8 cellular contexts compared by ENCODE assay signal in the genomic region with DNA sequence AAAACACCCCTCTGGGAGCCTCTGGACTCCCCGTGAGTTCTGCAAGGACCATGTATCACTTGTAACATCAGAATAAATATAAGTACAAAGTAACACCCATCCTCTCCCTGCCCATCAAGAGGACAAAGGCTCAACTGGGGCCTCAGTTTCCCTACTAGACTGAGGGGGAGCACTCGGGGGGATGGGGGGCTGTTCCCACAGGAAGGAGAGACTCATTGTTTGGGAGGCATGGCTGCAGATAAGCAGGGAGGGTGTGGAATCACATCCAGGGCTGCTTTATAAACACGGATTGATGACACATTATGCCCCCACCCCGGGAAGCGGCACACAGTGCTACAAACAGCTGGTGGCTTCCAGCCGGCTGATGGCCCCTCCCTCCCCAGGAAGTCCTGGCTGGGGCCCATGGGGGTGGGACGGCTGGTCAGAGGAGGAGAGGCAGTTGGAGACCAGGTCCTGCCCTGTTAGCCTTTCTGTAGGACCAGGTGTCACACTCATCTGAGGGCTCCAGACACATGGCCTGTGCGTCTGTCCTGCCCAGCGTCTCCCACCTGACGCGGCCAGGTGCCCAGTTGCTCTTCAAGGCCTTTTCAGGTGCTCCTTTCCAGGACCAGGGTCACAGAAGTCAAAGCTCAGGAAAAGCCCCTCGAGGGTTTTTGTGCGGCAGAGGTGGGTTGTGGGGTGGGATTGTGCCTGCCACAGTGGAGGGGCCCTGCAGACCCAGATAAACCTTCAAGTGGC. TPM values are rescaled to one million over a fixed set of nuclear protein-coding genes. Genes with fewer than 3 reads are reported as not detected.
DNase-seq lines count a peak whose midpoint lies in the region; ATAC-seq and TF ChIP-seq lines count a peak whose summit lies in the region.

No MANE protein-coding gene starts in this region.

- H3K4me3 Mint-ChIP-seq in GM23338 = peak overlapping the region; percentile 69

- H3F3A ChIP-seq in GM23338 (replicated peaks; ENCODE audit: low read depth) = peaks cover 17% of the 10 kb centered on the region; the same call in 1 of the 2 replicates
- no peaks in the 10 kb centered on the region for H3F3A ChIP-seq in neural cell (ENCODE audit: insufficient read depth, low read length, poor library complexity, severe bottlenecking)

- intact Hi-C loops in esophagus muscularis mucosa (cut with DNase I) = no loop called here

- H3K27me3 ChIP-seq in GM23338 (ENCODE audit: insufficient read depth) = no peaks in the 10 kb centered on the region
- no peaks in the 10 kb centered on the region for H3K27me3 ChIP-seq in esophagus muscularis mucosa
- H3K27me3 ChIP-seq in neural cell (ENCODE audit: insufficient read depth, low read depth, low read length) = peaks cover 12% of the 10 kb centered on the region

- TF ChIP-seq EP300 in esophagus muscularis mucosa (IDR thresholded peaks at IDR 0.05) = no peak
- TF ChIP-seq EP300 in neural cell (conservative IDR thresholded peaks at IDR 0.05; ENCODE audit: poor library complexity, severe bottlenecking) = no peak

- DNase-seq in AG09309 (ENCODE audit: low read depth) = no peak
- no peak for DNase-seq in GM23338 (ENCODE audit: low spot score)
- DNase-seq in SW 1271 (lab: John Stamatoyannopoulos, UW) = peak; percentile 35 to 41
- no peak for DNase-seq in esophagus muscularis mucosa (ENCODE audit: extremely low spot score)
- DNase-seq in NCI-H2107 (lab: John Stamatoyannopoulos, UW) = no peak
- no peak for DNase-seq in islet precursor cell
- DNase-seq in SIG-M5 treated with dmso at 0.1 percent for 504 hours (lab: John Stamatoyannopoulos, UW; ENCODE audit: unreplicated experiment) = no peak

- peak overlapping the region; percentile 75 for H3K9ac ChIP-seq in neural cell (ENCODE audit: low read length)

- H3K4me1 Mint-ChIP-seq in GM23338 = peaks cover 43% of the 10 kb centered on the region

- H3K36me3 ChIP-seq in GM23338 (ENCODE audit: insufficient read depth) = no peaks in the 10 kb centered on the region
- peaks cover 0 to 22% (median 20%) of the 10 kb centered on the region in 4 donors for H3K36me3 ChIP-seq in esophagus muscularis mucosa
- H3K36me3 ChIP-seq in neural cell (ENCODE audit: insufficient read depth, low read length) = no peaks in the 10 kb centered on the region

- H3K27ac ChIP-seq in GM23338 (ENCODE audit: low read depth) = no peak overlapping the region
- peak overlapping the region; percentile 93 to 97 (median 94) for H3K27ac ChIP-seq in esophagus muscularis mucosa (replicated peaks in 1 of 4)
- H3K27ac ChIP-seq in neural cell (ENCODE audit: low read length) = no peak overlapping the region

- no peak for TF ChIP-seq RAD21 in neural cell (conservative IDR thresholded peaks at IDR 0.05)

- H4K20me1 ChIP-seq in GM23338 (replicated peaks; ENCODE audit: insufficient read depth) (no peaks in the 10 kb centered on the region), neural cell (ENCODE audit: insufficient read depth) (no peaks in the 10 kb centered on the region)

- no peaks in the 10 kb centered on the region for H3K9me3 Mint-ChIP-seq in GM23338

- H3K9me2 ChIP-seq in GM23338 (ENCODE audit: insufficient read depth) = no peaks in the 10 kb centered on the region
- H3K9me2 ChIP-seq in neural cell (ENCODE audit: insufficient read depth, low read length) = no peaks in the 10 kb centered on the region

- H2AFZ ChIP-seq in GM23338 (peak overlapping the region; percentile 28; the same call in 1 of the 2 replicates), neural cell (ENCODE audit: low read depth, low read length) (no peak overlapping the region)

- H3K4me1 ChIP-seq in GM23338 (ENCODE audit: insufficient read depth) (peaks cover 37% of the 10 kb centered on the region), esophagus muscularis mucosa (peaks cover 63 to 78% (median 72%) of the 10 kb centered on the region in 4 donors)

- no peak for TF ChIP-seq CTCF in AG09309 (IDR thresholded peaks at IDR 0.05; ENCODE audit: control insufficient read depth, insufficient read depth, low read depth, low read length, missing control alignments)
- TF ChIP-seq CTCF in GM23338 (conservative IDR thresholded peaks at IDR 0.05; ENCODE audit: low read depth in 2 of 2) = no peak
- no peak for TF ChIP-seq CTCF in esophagus muscularis mucosa (IDR thresholded peaks at IDR 0.05)
- no peak for TF ChIP-seq CTCF in neural cell (IDR thresholded peaks at IDR 0.05; ENCODE audit: poor library complexity, severe bottlenecking)

- H3K27ac Mint-ChIP-seq in GM23338 = no peak overlapping the region

- no peaks in the 10 kb centered on the region for H3K36me3 Mint-ChIP-seq in GM23338 (ENCODE audit: low read depth)

- ATAC-seq in GM23338 = no peak

- H3K9me3 ChIP-seq in esophagus muscularis mucosa (no peaks in the 10 kb centered on the region), neural cell (ENCODE audit: low read length) (no peaks in the 10 kb centered on the region)

- peaks cover 22% of the 10 kb centered on the region for H3K27me3 Mint-ChIP-seq in GM23338 (ENCODE audit: insufficient read depth, low read depth, poor library complexity)

- peak overlapping the region; percentile 71 for H3K4me3 ChIP-seq in AG09309 (ENCODE audit: control insufficient read depth, low read depth, low read length)
- peak overlapping the region; percentile 64; the same call in 1 of the 2 replicates for H3K4me3 ChIP-seq in GM23338
- H3K4me3 ChIP-seq in esophagus muscularis mucosa = peak overlapping the region; percentile 84 to 98 (median 88)
- peak overlapping the region; percentile 89 for H3K4me3 ChIP-seq in neural cell (ENCODE audit: low read length)

- H3K4me2 ChIP-seq in GM23338 = peak overlapping the region; percentile 84
- H3K4me2 ChIP-seq in neural cell (ENCODE audit: low read length) = no peak overlapping the region

- TF ChIP-seq POLR2A in esophagus muscularis mucosa (IDR thresholded peaks at IDR 0.05; ENCODE audit: low read depth) = no peak

- H3K79me2 ChIP-seq in GM23338 (replicated peaks; ENCODE audit: insufficient read depth) (no peaks in the 10 kb centered on the region), neural cell (replicated peaks; ENCODE audit: insufficient read depth, low read length) (no peaks in the 10 kb centered on the region)

- 32% methylated on average over 7 of the region's 13 CpGs for WGBS in esophagus muscularis mucosa

TF ChIP-seq in GM23338, 12 proteins besides CTCF, POLR2A, EP300 and RAD21 (continues in another document):
- TF ChIP-seq STAT1 (IDR thresholded peaks at IDR 0.05; ENCODE audit: unreplicated experiment) (no peak), EZH2phosphoT487 (IDR thresholded peaks at IDR 0.05; ENCODE audit: unreplicated experiment) (no peak), POLR2AphosphoS5 (IDR thresholded peaks at IDR 0.05; ENCODE audit: low read depth) (no peak), NANOG (IDR thresholded peaks at IDR 0.05; ENCODE audit: borderline replicate concordance) (no peak), JUNB (IDR thresholded peaks at IDR 0.05; ENCODE audit: unreplicated experiment) (no peak)

TF ChIP-seq in neural cell, 6 proteins besides CTCF, POLR2A, EP300 and RAD21 (continues in another document):
- TF ChIP-seq POLR2AphosphoS5 (IDR thresholded peaks at IDR 0.05) (no peak), EZH2 (IDR thresholded peaks at IDR 0.05; ENCODE audit: borderline replicate concordance, insufficient read depth, low read length, poor library complexity, severe bottlenecking) (no peak), TAF1 (IDR thresholded peaks at IDR 0.05; ENCODE audit: low read depth) (no peak), MXI1 (conservative IDR thresholded peaks at IDR 0.05; ENCODE audit: poor library complexity, severe bottlenecking) (no peak), SMC3 (conservative IDR thresholded peaks at IDR 0.05; ENCODE audit: poor library complexity) (no peak)

RNA-seq across cellular contexts. Expression of a gene that starts 1.3 kb away (rescaled TPM):
- total RNA-seq in GM23338 (2014; rRNA removed; shearing (Covaris generic)) = 57.8 and 91.1 TPM in 2 replicates
- polyA plus RNA-seq in GM23338 (2016; fragmentation: Nextera tagmentation; extraction: Ambion mirVana) = 38.0 and 39.2 TPM in 2 replicates
- 100 to 1,000 TPM in 2 of 4 donors, 10 to 100 TPM in 2; 70.2 to 120 (median 106) TPM for total RNA-seq in esophagus muscularis mucosa
- 70.9 and 102 TPM in 2 replicates for polyA plus RNA-seq in neural cell
- 30.9 and 42.9 TPM in 2 replicates for polyA minus RNA-seq in neural cell

RNA-seq across cellular contexts. Expression of a gene that starts 4.3 kb away (rescaled TPM):
- total RNA-seq in GM23338 (2014; rRNA removed; shearing (Covaris generic)) = 15.3 and 24.5 TPM in 2 replicates
- 22.1 and 22.6 TPM in 2 replicates for polyA plus RNA-seq in GM23338 (2016; fragmentation: Nextera tagmentation; extraction: Ambion mirVana)
- 10 to 100 TPM; 26.7 to 43.0 (median 30.2) TPM for total RNA-seq in esophagus muscularis mucosa
- polyA plus RNA-seq in neural cell = 0.21 and 1.0 TPM in 2 replicates
- polyA minus RNA-seq in neural cell = 0.97 and 2.5 TPM in 2 replicates

RNA-seq across cellular contexts. Expression of a gene that starts 23.1 kb away (rescaled TPM):
- total RNA-seq in GM23338 (2014; rRNA removed; shearing (Covaris generic)) = 31.2 and 34.4 TPM in 2 replicates
- polyA plus RNA-seq in GM23338 (2016; fragmentation: Nextera tagmentation; extraction: Ambion mirVana) (79.5 and 81.6 TPM in 2 replicates), neural cell (45.3 and 46.4 TPM in 2 replicates)
- 10 to 100 TPM; 22.0 to 33.6 (median 25.7) TPM for total RNA-seq in esophagus muscularis mucosa
- polyA minus RNA-seq in neural cell = 16.3 and 18.3 TPM in 2 replicates

RNA-seq across cellular contexts. Expression of a gene that starts 23.3 kb away (rescaled TPM):
- total RNA-seq in GM23338 (2014; rRNA removed; shearing (Covaris generic)) = 11.7 and 17.8 TPM in 2 replicates
- 58.5 and 60.0 TPM in 2 replicates for polyA plus RNA-seq in GM23338 (2016; fragmentation: Nextera tagmentation; extraction: Ambion mirVana)
- 1 to 10 TPM; 3.3 to 3.8 (median 3.7) TPM for total RNA-seq in esophagus muscularis mucosa
- polyA plus RNA-seq in neural cell = 7.1 and 7.5 TPM in 2 replicates
- 2.2 and 2.4 TPM in 2 replicates for polyA minus RNA-seq in neural cell

Comparison
In these comparisons a context has a peak if more than half of its experiments do, and no peak if none do; other contexts are left out.
1. DNase-seq: peak in SW 1271 (2 of 2); none in AG09309 (single experiment), GM23338 (single experiment), esophagus muscularis mucosa (single experiment), NCI-H2107 (single experiment), islet precursor cell (single experiment) and SIG-M5 treated with dmso at 0.1 percent for 504 hours (single experiment).
2. H3K27ac ChIP-seq: peak in esophagus muscularis mucosa (4 of 4); none in GM23338 (single experiment) and neural cell (single experiment).
3. Peak in every context shown above with its lines, with median percentiles within 50 percentile points of each other: H3K4me3 ChIP-seq.